ENCODE assay signal across 8 cellular contexts in genomic region chrX:2497961-2498780, GRCh38. TPM values are rescaled to one million over a fixed set of nuclear protein-coding genes. Genes with fewer than 3 reads are reported as not detected.
DNase-seq lines count a peak whose midpoint lies in the region; ATAC-seq lines count a peak whose summit lies in the region.

No MANE protein-coding gene starts in this region.

- ATAC-seq in sciatic nerve (peak; percentile 56), HG03378 (IDR thresholded peaks at IDR 0.05; ENCODE audit: unreplicated experiment) (no peak)

- no peaks in the 10 kb centered on the region for H3K27me3 Mint-ChIP-seq in activated T-helper 1 cell treated with anti-CD3 and anti-CD28 coated beads, Interleukin-12 subunit alpha, Interleukin-12 subunit beta, Interleukin-2, Interleukin-4 antibody, amounts not matched to agents 30 ng/mL and 10 ng/mL and 1 ng/mL, durations not matched to agents 14 hours and 24 hours and 36 hours (ENCODE audit: insufficient read depth)

- H3K36me3 Mint-ChIP-seq in activated T-helper 1 cell treated with anti-CD3 and anti-CD28 coated beads, Interleukin-12 subunit alpha, Interleukin-12 subunit beta, Interleukin-2, Interleukin-4 antibody, amounts not matched to agents 30 ng/mL and 10 ng/mL and 1 ng/mL, durations not matched to agents 14 hours and 24 hours and 36 hours (ENCODE audit: low read depth), result peaks cover 9% of the 10 kb centered on the region

- H3K27ac Mint-ChIP-seq in activated T-helper 1 cell treated with anti-CD3 and anti-CD28 coated beads, Interleukin-12 subunit alpha, Interleukin-12 subunit beta, Interleukin-2, Interleukin-4 antibody, amounts not matched to agents 30 ng/mL and 10 ng/mL and 1 ng/mL, durations not matched to agents 14 hours and 24 hours and 36 hours, result peak overlapping the region; percentile 27

- peak overlapping the region; percentile 88 for H3K4me3 Mint-ChIP-seq in activated T-helper 1 cell treated with anti-CD3 and anti-CD28 coated beads, Interleukin-12 subunit alpha, Interleukin-12 subunit beta, Interleukin-2, Interleukin-4 antibody, amounts not matched to agents 30 ng/mL and 10 ng/mL and 1 ng/mL, durations not matched to agents 14 hours and 24 hours and 36 hours

- in situ Hi-C loops in G401 (cut with HindIII; ENCODE audit: low sequenced_read_pairs), result no loop called here

- DNase-seq in G401 (ENCODE audit: low spot score) (peak; percentile 74), cardiac septum (ENCODE audit: low spot score) (peak; percentile 63), sciatic nerve (ENCODE audit: low spot score) (peak; percentile 31), NCI-H446 treated with DMSO at 0.1 percent for 48 hours (lab: John Stamatoyannopoulos, UW) (no peak), NCI-H226 (no peak)
- DNase-seq in activated T-helper 1 cell treated with anti-CD3 and anti-CD28 coated beads, Interleukin-12 subunit alpha, Interleukin-12 subunit beta, Interleukin-2, Interleukin-4 antibody, amounts not matched to agents 30 ng/mL and 10 ng/mL and 1 ng/mL, durations not matched to agents 14 hours and 24 hours and 36 hours (ENCODE audit: low spot score), result no peak
- DNase-seq in stimulated activated CD4-positive, alpha-beta T cell treated with anti-CD3 and anti-CD28 coated beads, Interleukin-2, amount 100 ng/mL, for 24 hours, result no peak

- no peaks in the 10 kb centered on the region for H3K9me3 Mint-ChIP-seq in activated T-helper 1 cell treated with anti-CD3 and anti-CD28 coated beads, Interleukin-12 subunit alpha, Interleukin-12 subunit beta, Interleukin-2, Interleukin-4 antibody, amounts not matched to agents 30 ng/mL and 10 ng/mL and 1 ng/mL, durations not matched to agents 14 hours and 24 hours and 36 hours

- peaks cover 27% of the 10 kb centered on the region for H3K4me1 Mint-ChIP-seq in activated T-helper 1 cell treated with anti-CD3 and anti-CD28 coated beads, Interleukin-12 subunit alpha, Interleukin-12 subunit beta, Interleukin-2, Interleukin-4 antibody, amounts not matched to agents 30 ng/mL and 10 ng/mL and 1 ng/mL, durations not matched to agents 14 hours and 24 hours and 36 hours (ENCODE audit: low read depth)

- intact Hi-C loops in activated T-helper 1 cell treated with anti-CD3 and anti-CD28 coated beads, Interleukin-12 subunit alpha, Interleukin-12 subunit beta, Interleukin-2, Interleukin-4 antibody, amounts not matched to agents 30 ng/mL and 10 ng/mL and 1 ng/mL, durations not matched to agents 14 hours and 24 hours and 36 hours (cut with micrococcal nuclease), result no loop called here
- intact Hi-C loops in cardiac septum (cut with DNase I), result loop anchor here (5.0 kb wide), 1 partner anchor 156 kb away; no protein-coding TSS in a partner anchor
- intact Hi-C loops in sciatic nerve (cut with DNase I), result no loop called here

RNA-seq across cellular contexts. Expression of gene DHRSX, which starts 2.6 kb away (rescaled TPM):
- 12.9 and 17.4 TPM in 2 replicates for total RNA-seq in G401 (2014; rRNA removed; shearing (Covaris generic))
- 26.3 and 27.4 TPM in 2 replicates for total RNA-seq in activated T-helper 1 cell treated with anti-CD3 and anti-CD28 coated beads, Interleukin-12 subunit alpha, Interleukin-12 subunit beta, Interleukin-2, Interleukin-4 antibody, amounts not matched to agents 30 ng/mL and 10 ng/mL and 1 ng/mL, durations not matched to agents 14 hours and 24 hours and 36 hours
- total RNA-seq in cardiac septum (24.9 TPM), sciatic nerve (26.7 TPM)

RNA-seq across cellular contexts. Expression of gene ZBED1, which starts 2.6 kb away (rescaled TPM):
- 53.6 and 62.0 TPM in 2 replicates for total RNA-seq in G401 (2014; rRNA removed; shearing (Covaris generic))
- 39.8 and 41.6 TPM in 2 replicates for total RNA-seq in activated T-helper 1 cell treated with anti-CD3 and anti-CD28 coated beads, Interleukin-12 subunit alpha, Interleukin-12 subunit beta, Interleukin-2, Interleukin-4 antibody, amounts not matched to agents 30 ng/mL and 10 ng/mL and 1 ng/mL, durations not matched to agents 14 hours and 24 hours and 36 hours
- total RNA-seq in cardiac septum (45.1 TPM), sciatic nerve (34.6 TPM)

Comparison
In these comparisons a context has a peak if more than half of its experiments do, and no peak if none do; other contexts are left out.
1. DNase-seq: peak in G401 (single experiment), cardiac septum (single experiment) and sciatic nerve (single experiment); none in activated T-helper 1 cell treated with anti-CD3 and anti-CD28 coated beads, Interleukin-12 subunit alpha, Interleukin-12 subunit beta, Interleukin-2, Interleukin-4 antibody, amounts not matched to agents 30 ng/mL and 10 ng/mL and 1 ng/mL, durations not matched to agents 14 hours and 24 hours and 36 hours (single experiment), NCI-H446 treated with DMSO at 0.1 percent for 48 hours (single experiment), stimulated activated CD4-positive, alpha-beta T cell treated with anti-CD3 and anti-CD28 coated beads, Interleukin-2, amount 100 ng/mL, for 24 hours (0 of 2) and NCI-H226 (single experiment).